Comparison of ENCODE assay signal across 21 cellular contexts in the genomic region with DNA sequence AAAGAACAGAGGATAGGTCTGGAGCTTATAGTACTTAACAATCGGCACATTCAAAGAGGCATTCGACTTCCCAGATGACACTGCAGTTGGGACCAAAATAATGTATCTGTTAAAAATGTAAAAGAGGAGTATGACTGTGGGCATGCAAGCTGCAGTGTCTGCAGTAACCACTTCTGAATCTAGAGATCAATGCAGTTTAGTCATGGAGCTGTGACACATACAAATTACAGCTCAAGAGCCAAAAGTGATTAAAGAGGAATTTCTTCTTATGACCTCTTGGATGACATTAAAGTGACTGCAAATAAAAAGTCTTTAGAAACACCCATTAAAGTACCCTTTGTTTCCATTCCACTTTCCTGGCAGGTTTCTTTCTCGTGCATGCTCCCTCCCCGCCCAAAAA.
DNase-seq lines count a peak whose midpoint lies in the region; ATAC-seq and TF ChIP-seq lines count a peak whose summit lies in the region.
"Had no signal": no experiment of that assay in that cellular context is flagged by ENCODE, and none has a peak within 500 bp of the region (broad histone marks: within the 10 kb centered on the region; RNA-seq: fewer than 3 reads in every experiment).

No MANE protein-coding gene starts in this region.

- H3K23me2 ChIP-seq in H9 (ENCODE audit: insufficient read length, low read depth, low read length, poor library complexity, severe bottlenecking), result no peaks in the 10 kb centered on the region

- intact Hi-C loops in mammary epithelial cell (cut with micrococcal nuclease), result no loop called here
- intact Hi-C loops in breast epithelium (cut with DNase I; ENCODE audit: low total_unique reads), result no loop called here
- intact Hi-C loops in CD8-positive, alpha-beta T cell (cut with DNase I, micrococcal nuclease), result no loop called here

- H2BK15ac ChIP-seq in H9 (ENCODE audit: low read depth, low read length), result no peak overlapping the region

- H3K23ac ChIP-seq in H9 (ENCODE audit: insufficient read length, low read depth, low read length), result no peak overlapping the region

- H3K27ac ChIP-seq in mammary epithelial cell (ENCODE audit: insufficient read depth, low read depth, low read length), result no peak overlapping the region
- H3K27ac ChIP-seq in breast epithelium, result no peak overlapping the region
- no peak overlapping the region for H3K27ac ChIP-seq in Peyer's patch
- H3K27ac ChIP-seq in H9 (ENCODE audit: insufficient read length, low read depth, low read length), result no peak overlapping the region
- H3K27ac ChIP-seq in CD8-positive, alpha-beta T cell (ENCODE audit: low read depth, low read length), result no peak overlapping the region
- H3K27ac ChIP-seq: A549, RWPE1, upper lobe of right lung had no signal

- no peak for TF ChIP-seq POLR2A in breast epithelium (IDR thresholded peaks at IDR 0.05)
- no peak for TF ChIP-seq POLR2A in Peyer's patch (IDR thresholded peaks at IDR 0.05)

- H4K20me1 ChIP-seq in mammary epithelial cell (ENCODE audit: insufficient read depth, low read length) (no peaks in the 10 kb centered on the region), H9 (ENCODE audit: control insufficient read depth, insufficient read depth, insufficient read length) (no peaks in the 10 kb centered on the region)

- no peaks in the 10 kb centered on the region; a peak in 1 of 4 replicates for H3K4me1 Mint-ChIP-seq in H9
- no peaks in the 10 kb centered on the region for H3K4me1 Mint-ChIP-seq in stimulated activated memory B cell treated with anti-CD40 and anti-IgM and Interleukin-4, amounts not matched to agents 10 μg/mL and 1 μg/mL and 100 μg/mL, for 72 hours
- H3K4me1 Mint-ChIP-seq in CD8-positive, alpha-beta T cell (ENCODE audit: low read depth), result no peaks in the 10 kb centered on the region
- H3K4me1 Mint-ChIP-seq: activated naive CD4-positive, alpha-beta T cell treated with anti-CD3 and anti-CD28 coated beads, Interleukin-2, amount 50 U/mL, for 24 hours; naive thymus-derived CD4-positive, alpha-beta T cell; T-helper 17 cell had no signal

- H3K18ac ChIP-seq in H9 (ENCODE audit: insufficient read length, low read depth, low read length), result no peak overlapping the region

- H3K9ac ChIP-seq in mammary epithelial cell (ENCODE audit: insufficient read depth, low read length) (no peak overlapping the region), adipocyte (ENCODE audit: low read length) (no peak overlapping the region), H9 (ENCODE audit: extremely low read depth, insufficient read length, low read length) (no peak overlapping the region)

- no peaks in the 10 kb centered on the region for H3K9me3 Mint-ChIP-seq in H9
- H3K9me3 Mint-ChIP-seq in stimulated activated memory B cell treated with anti-CD40 and anti-IgM and Interleukin-4, amounts not matched to agents 10 μg/mL and 1 μg/mL and 100 μg/mL, for 72 hours, result no peaks in the 10 kb centered on the region
- H3K9me3 Mint-ChIP-seq in CD8-positive, alpha-beta T cell, result peaks cover 3% of the 10 kb centered on the region
- H3K9me3 Mint-ChIP-seq: activated naive CD4-positive, alpha-beta T cell treated with anti-CD3 and anti-CD28 coated beads, Interleukin-2, amount 50 U/mL, for 24 hours had no signal

- no peak overlapping the region for H4K5ac ChIP-seq in H9 (ENCODE audit: insufficient read length, low read depth, low read length)

- no peaks in the 10 kb centered on the region; a peak in 1 of 7 replicates for H3K36me3 Mint-ChIP-seq in H9 (ENCODE audit: insufficient read depth in 1 of 3, low read depth in 3 of 3)
- H3K36me3 Mint-ChIP-seq in stimulated activated memory B cell treated with anti-CD40 and anti-IgM and Interleukin-4, amounts not matched to agents 10 μg/mL and 1 μg/mL and 100 μg/mL, for 72 hours, result no peaks in the 10 kb centered on the region
- no peaks in the 10 kb centered on the region for H3K36me3 Mint-ChIP-seq in CD8-positive, alpha-beta T cell
- H3K36me3 Mint-ChIP-seq: activated naive CD4-positive, alpha-beta T cell treated with anti-CD3 and anti-CD28 coated beads, Interleukin-2, amount 50 U/mL, for 24 hours; naive thymus-derived CD4-positive, alpha-beta T cell had no signal

- H3K14ac ChIP-seq in H9 (ENCODE audit: insufficient read depth, low read length), result no peak overlapping the region

- H3K4me2 ChIP-seq in mammary epithelial cell (ENCODE audit: insufficient read depth, low read depth, low read length), result peak overlapping the region; percentile 45
- H3K4me2 ChIP-seq in H9 (ENCODE audit: insufficient read depth, insufficient read length, low read length), result no peak overlapping the region
- H3K4me2 ChIP-seq: A549 had no signal

- CTCF ChIA-PET in mammary epithelial cell (lab: Charles Lee; ENCODE audit: low non-redundant PET), result no interaction called here
- CTCF ChIA-PET in CD8-positive, alpha-beta T cell (lab: Charles Lee), result no interaction called here

- H2AFZ ChIP-seq in mammary epithelial cell (ENCODE audit: low read depth, low read length), result peak overlapping the region; percentile 83
- no peak overlapping the region for H2AFZ ChIP-seq in H9 (ENCODE audit: low read length)

- no peak overlapping the region for H3T11ph ChIP-seq in H9 (ENCODE audit: low read length)

- H3K56ac ChIP-seq in H9 (ENCODE audit: insufficient read length, low read depth, low read length), result no peak overlapping the region

- TF ChIP-seq CTCF in mammary epithelial cell (conservative IDR thresholded peaks at IDR 0.05 in 1 of 2, IDR thresholded peaks at IDR 0.05 in 1 of 2; ENCODE audit: extremely low read depth in 1 of 2, insufficient read depth in 1 of 2, low read depth in 1 of 2, low read length in 2 of 2), result no peak
- TF ChIP-seq CTCF in breast epithelium (IDR thresholded peaks at IDR 0.05), result no peak
- TF ChIP-seq CTCF in Peyer's patch (IDR thresholded peaks at IDR 0.05), result no peak
- no peak for TF ChIP-seq CTCF in H9 (conservative IDR thresholded peaks at IDR 0.05)
- no peak for TF ChIP-seq CTCF in CD8-positive, alpha-beta T cell (IDR thresholded peaks at IDR 0.05)

- no peak overlapping the region for H3K4me3 Mint-ChIP-seq in H9
- H3K4me3 Mint-ChIP-seq in stimulated activated memory B cell treated with anti-CD40 and anti-IgM and Interleukin-4, amounts not matched to agents 10 μg/mL and 1 μg/mL and 100 μg/mL, for 72 hours, result no peak overlapping the region
- H3K4me3 Mint-ChIP-seq in CD8-positive, alpha-beta T cell, result no peak overlapping the region
- H3K4me3 Mint-ChIP-seq: activated naive CD4-positive, alpha-beta T cell treated with anti-CD3 and anti-CD28 coated beads, Interleukin-2, amount 50 U/mL, for 24 hours; naive thymus-derived CD4-positive, alpha-beta T cell; T-helper 17 cell had no signal

- in situ Hi-C loops in mammary epithelial cell (cut with MboI; ENCODE audit: low sequenced_read_pairs in 2 of 2), result no loop called here

- H2AK5ac ChIP-seq in H9 (ENCODE audit: insufficient read length, low read length), result no peak overlapping the region

- no TSS peak for BruUV-seq in mammary epithelial cell (replicated peaks; lab: Mats Ljungman, UMichigan)

- H3K4me3 ChIP-seq in mammary epithelial cell (replicated peaks in 1 of 3; ENCODE audit: insufficient read depth in 1 of 3, low read depth in 2 of 3, low read length in 3 of 3) (no peak overlapping the region), breast epithelium (no peak overlapping the region), adipocyte (ENCODE audit: low read length) (peak overlapping the region; percentile 54), Peyer's patch (no peak overlapping the region)
- no peak overlapping the region for H3K4me3 ChIP-seq in CD8-positive, alpha-beta T cell (ENCODE audit: low read depth, low read length)
- H3K4me3 ChIP-seq: A549, upper lobe of right lung had no signal

- dilution Hi-C loops in mammary epithelial cell (cut with HindIII; ENCODE audit: low sequenced_read_pairs), result no loop called here

- H3K4ac ChIP-seq in H9 (ENCODE audit: low read depth, low read length), result no peak overlapping the region

- H3K27ac Mint-ChIP-seq in H9, result no peak overlapping the region
- no peak overlapping the region for H3K27ac Mint-ChIP-seq in stimulated activated memory B cell treated with anti-CD40 and anti-IgM and Interleukin-4, amounts not matched to agents 10 μg/mL and 1 μg/mL and 100 μg/mL, for 72 hours
- no peak overlapping the region for H3K27ac Mint-ChIP-seq in CD8-positive, alpha-beta T cell
- H3K27ac Mint-ChIP-seq: activated naive CD4-positive, alpha-beta T cell treated with anti-CD3 and anti-CD28 coated beads, Interleukin-2, amount 50 U/mL, for 24 hours; naive thymus-derived CD4-positive, alpha-beta T cell; T-helper 17 cell had no signal

- H3K79me2 ChIP-seq in mammary epithelial cell (ENCODE audit: insufficient read depth, low read length) (no peaks in the 10 kb centered on the region), H9 (ENCODE audit: insufficient read depth, low read length) (no peaks in the 10 kb centered on the region)

- H3K9me3 ChIP-seq in mammary epithelial cell (replicated peaks; ENCODE audit: insufficient read depth, low read length) (no peaks in the 10 kb centered on the region), breast epithelium (no peaks in the 10 kb centered on the region), adipocyte (ENCODE audit: control insufficient read depth, low read length) (no peaks in the 10 kb centered on the region), Peyer's patch (no peaks in the 10 kb centered on the region), H9 (ENCODE audit: control insufficient read depth, low read depth, low read length) (no peaks in the 10 kb centered on the region)
- H3K9me3 ChIP-seq in CD8-positive, alpha-beta T cell (ENCODE audit: low read length), result no peaks in the 10 kb centered on the region
- H3K9me3 ChIP-seq: A549, upper lobe of right lung had no signal

- no peak overlapping the region for H2BK5ac ChIP-seq in H9 (ENCODE audit: insufficient read length, low read length)

- no peak overlapping the region for H4K8ac ChIP-seq in H9 (replicated peaks; ENCODE audit: insufficient read length, low read depth, low read length)

- POLR2A ChIA-PET in CD8-positive, alpha-beta T cell (lab: Charles Lee), result no interaction called here

- H2BK12ac ChIP-seq in H9 (ENCODE audit: insufficient read length, low read depth, low read length), result no peak overlapping the region

- no peaks in the 10 kb centered on the region; the same call in 1 of the 2 replicates for H3K27me3 Mint-ChIP-seq in H9 (ENCODE audit: low read depth)
- H3K27me3 Mint-ChIP-seq in stimulated activated memory B cell treated with anti-CD40 and anti-IgM and Interleukin-4, amounts not matched to agents 10 μg/mL and 1 μg/mL and 100 μg/mL, for 72 hours, result no peaks in the 10 kb centered on the region
- H3K27me3 Mint-ChIP-seq in CD8-positive, alpha-beta T cell (ENCODE audit: low read depth), result no peaks in the 10 kb centered on the region
- H3K27me3 Mint-ChIP-seq: activated naive CD4-positive, alpha-beta T cell treated with anti-CD3 and anti-CD28 coated beads, Interleukin-2, amount 50 U/mL, for 24 hours; naive thymus-derived CD4-positive, alpha-beta T cell; T-helper 17 cell had no signal

- H3K79me1 ChIP-seq in H9 (ENCODE audit: insufficient read depth, low read depth, low read length, poor library complexity, severe bottlenecking), result no peaks in the 10 kb centered on the region

- ATAC-seq in stimulated activated memory B cell treated with anti-CD40 and anti-IgM and Interleukin-4, amounts not matched to agents 10 μg/mL and 1 μg/mL and 100 μg/mL, for 72 hours, result no peak
- ATAC-seq in CD8-positive, alpha-beta T cell, result no peak
- ATAC-seq: A549; left ventricle myocardium superior; naive thymus-derived CD4-positive, alpha-beta T cell; T-helper 17 cell; upper lobe of right lung had no signal

- WGBS in mammary epithelial cell (ENCODE audit: low coverage, missing lambda C conversion rate), result 44% methylated on average over 4 of the region's 4 CpGs
- WGBS in H9 (ENCODE audit: extremely low coverage, insufficient read length, low lambda C conversion rate), result no CpG with 5 or more reads among the region's 4 CpGs

- peaks cover 4% of the 10 kb centered on the region for H3K4me1 ChIP-seq in mammary epithelial cell (ENCODE audit: insufficient read depth, low read length)
- H3K4me1 ChIP-seq in breast epithelium, result no peaks in the 10 kb centered on the region
- peaks cover 19% of the 10 kb centered on the region for H3K4me1 ChIP-seq in adipocyte (ENCODE audit: control insufficient read depth, insufficient read depth, low read length)
- no peaks in the 10 kb centered on the region for H3K4me1 ChIP-seq in Peyer's patch
- H3K4me1 ChIP-seq in H9 (ENCODE audit: insufficient read depth, low read length), result no peaks in the 10 kb centered on the region
- H3K4me1 ChIP-seq in CD8-positive, alpha-beta T cell (ENCODE audit: insufficient read depth, low read length), result no peaks in the 10 kb centered on the region
- H3K4me1 ChIP-seq: A549, upper lobe of right lung had no signal

- H2BK120ac ChIP-seq in H9 (ENCODE audit: low read depth, low read length, poor library complexity, severe bottlenecking), result no peak overlapping the region

- H3K36me3 ChIP-seq in mammary epithelial cell (ENCODE audit: insufficient read depth, low read length) (no peaks in the 10 kb centered on the region), breast epithelium (no peaks in the 10 kb centered on the region), adipocyte (ENCODE audit: control insufficient read depth, insufficient read depth, low read length, severe bottlenecking) (no peaks in the 10 kb centered on the region), Peyer's patch (no peaks in the 10 kb centered on the region)
- no peaks in the 10 kb centered on the region for H3K36me3 ChIP-seq in CD8-positive, alpha-beta T cell (ENCODE audit: insufficient read depth, low read length)
- H3K36me3 ChIP-seq: upper lobe of right lung had no signal

- H3K27me3 ChIP-seq in mammary epithelial cell (ENCODE audit: insufficient read depth, low read length) (no peaks in the 10 kb centered on the region), breast epithelium (no peaks in the 10 kb centered on the region), adipocyte (replicated peaks; ENCODE audit: control insufficient read depth, insufficient read depth, low read length) (no peaks in the 10 kb centered on the region), Peyer's patch (no peaks in the 10 kb centered on the region), H9 (ENCODE audit: insufficient read depth, low read length) (no peaks in the 10 kb centered on the region)
- no peaks in the 10 kb centered on the region for H3K27me3 ChIP-seq in CD8-positive, alpha-beta T cell (ENCODE audit: insufficient read depth, low read length)
- H3K27me3 ChIP-seq: upper lobe of right lung had no signal

- no peak overlapping the region for H4K91ac ChIP-seq in H9 (ENCODE audit: insufficient read length, low read depth, low read length)

- DNase-seq in mammary epithelial cell (peak; percentile 21), breast epithelium (ENCODE audit: low spot score in 2 of 2) (no peak), adipocyte (ENCODE audit: low read depth) (no peak), islet precursor cell (peak; percentile 58), Peyer's patch (no peak), H9 (no peak)
- DNase-seq in CD8-positive, alpha-beta T cell, result no peak
- DNase-seq: Calu3; erythroblast; hypothalamus; left ventricle myocardium superior; naive thymus-derived CD4-positive, alpha-beta T cell; NCI-H1417; retina; stimulated activated CD4-positive, alpha-beta T cell treated with anti-CD3 and anti-CD28 coated beads, Interleukin-4, amount 100 ng/mL, for 24 hours; T-helper 17 cell; upper lobe of right lung had no signal

- no peak overlapping the region for H2BK20ac ChIP-seq in H9 (ENCODE audit: low read depth, low read length, poor library complexity, severe bottlenecking)

Comparison
In these comparisons a context has a peak if more than half of its experiments do, and no peak if none do; other contexts are left out.
1. DNase-seq: peak in mammary epithelial cell (single experiment) and islet precursor cell (single experiment); none in breast epithelium (0 of 2), adipocyte (single experiment), Peyer's patch (0 of 3), H9 (single experiment) and CD8-positive, alpha-beta T cell (0 of 7).